In genomic region chr5:181187500-181188213, GRCh38 we compare ENCODE assay signal across 1 cellular context.
TF ChIP-seq lines count a peak whose summit lies in the region.

No MANE protein-coding gene starts in this region.

TF ChIP-seq in HepG2, 621 proteins besides CTCF, POLR2A, EP300 and RAD21 (continued from another document and continues in another):
- no peak for TF ChIP-seq CREB1 (IDR thresholded peaks at IDR 0.05)
- TF ChIP-seq CREB1 (CRISPR knock-in tag; IDR thresholded peaks at IDR 0.05), result peak; percentile 68; the same call in 1 of the 2 replicates
- TF ChIP-seq ZNF430 (CRISPR knock-in tag; IDR thresholded peaks at IDR 0.05), result peak; percentile 76; the same call in 1 of the 2 replicates
- TF ChIP-seq TP53 (CRISPR knock-in tag; conservative IDR thresholded peaks at IDR 0.05), result no peak; the same call in 1 of the 2 replicates
- TF ChIP-seq GZF1 (CRISPR knock-in tag; IDR thresholded peaks at IDR 0.05), result no peak
- no peak for TF ChIP-seq ZNF569 (CRISPR knock-in tag; IDR thresholded peaks at IDR 0.05; ENCODE audit: borderline replicate concordance)
- TF ChIP-seq HNF4G (IDR thresholded peaks at IDR 0.05; ENCODE audit: borderline replicate concordance, low read depth, low read length), result no peak
- no peak for TF ChIP-seq HNF4G (CRISPR knock-in tag; IDR thresholded peaks at IDR 0.05; ENCODE audit: borderline replicate concordance, low read depth)
- 0 out of 2 replicates have a peak, but pooled peaks have one; percentile 16 for TF ChIP-seq ZNF224 (CRISPR knock-in tag; IDR thresholded peaks at IDR 0.05)
- TF ChIP-seq, protein P1, sequence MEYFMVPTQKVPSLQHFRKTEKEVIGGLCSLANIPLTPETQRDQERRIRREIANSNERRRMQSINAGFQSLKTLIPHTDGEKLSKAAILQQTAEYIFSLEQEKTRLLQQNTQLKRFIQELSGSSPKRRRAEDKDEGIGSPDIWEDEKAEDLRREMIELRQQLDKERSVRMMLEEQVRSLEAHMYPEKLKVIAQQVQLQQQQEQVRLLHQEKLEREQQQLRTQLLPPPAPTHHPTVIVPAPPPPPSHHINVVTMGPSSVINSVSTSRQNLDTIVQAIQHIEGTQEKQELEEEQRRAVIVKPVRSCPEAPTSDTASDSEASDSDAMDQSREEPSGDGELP (IDR thresholded peaks at IDR 0.05; ENCODE audit: borderline replicate concordance, low read depth), result no peak; the same call in 1 of the 2 replicates
- TF ChIP-seq DR1 (CRISPR knock-in tag; IDR thresholded peaks at IDR 0.05), result no peak
- no peak for TF ChIP-seq MAFG (CRISPR knock-in tag; IDR thresholded peaks at IDR 0.05)
- TF ChIP-seq NFATC3 (CRISPR knock-in tag; IDR thresholded peaks at IDR 0.05), result no peak
- TF ChIP-seq RBM39 (IDR thresholded peaks at IDR 0.05; ENCODE audit: low read depth, low read length, poor library complexity, severe bottlenecking), result no peak
- TF ChIP-seq ZNF296 (CRISPR knock-in tag; conservative IDR thresholded peaks at IDR 0.05), result no peak
- TF ChIP-seq RBAK (CRISPR knock-in tag; IDR thresholded peaks at IDR 0.05), result no peak
- no peak for TF ChIP-seq SP1 (IDR thresholded peaks at IDR 0.05)
- no peak for TF ChIP-seq SP1 (CRISPR knock-in tag; IDR thresholded peaks at IDR 0.05)
- TF ChIP-seq MED8 (CRISPR knock-in tag; IDR thresholded peaks at IDR 0.05; ENCODE audit: insufficient replicate concordance), result peak; percentile 24
- no peak for TF ChIP-seq ZNF674 (CRISPR knock-in tag; IDR thresholded peaks at IDR 0.05; ENCODE audit: low read depth)
- TF ChIP-seq SMARCE1 (IDR thresholded peaks at IDR 0.05; ENCODE audit: borderline replicate concordance), result no peak
- TF ChIP-seq THYN1 (CRISPR knock-in tag; IDR thresholded peaks at IDR 0.05; ENCODE audit: borderline replicate concordance, low read depth), result no peak
- TF ChIP-seq, protein P2, sequence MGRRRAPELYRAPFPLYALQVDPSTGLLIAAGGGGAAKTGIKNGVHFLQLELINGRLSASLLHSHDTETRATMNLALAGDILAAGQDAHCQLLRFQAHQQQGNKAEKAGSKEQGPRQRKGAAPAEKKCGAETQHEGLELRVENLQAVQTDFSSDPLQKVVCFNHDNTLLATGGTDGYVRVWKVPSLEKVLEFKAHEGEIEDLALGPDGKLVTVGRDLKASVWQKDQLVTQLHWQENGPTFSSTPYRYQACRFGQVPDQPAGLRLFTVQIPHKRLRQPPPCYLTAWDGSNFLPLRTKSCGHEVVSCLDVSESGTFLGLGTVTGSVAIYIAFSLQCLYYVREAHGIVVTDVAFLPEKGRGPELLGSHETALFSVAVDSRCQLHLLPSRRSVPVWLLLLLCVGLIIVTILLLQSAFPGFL (CRISPR knock-in tag; IDR thresholded peaks at IDR 0.05), result no peak
- TF ChIP-seq, protein P3, sequence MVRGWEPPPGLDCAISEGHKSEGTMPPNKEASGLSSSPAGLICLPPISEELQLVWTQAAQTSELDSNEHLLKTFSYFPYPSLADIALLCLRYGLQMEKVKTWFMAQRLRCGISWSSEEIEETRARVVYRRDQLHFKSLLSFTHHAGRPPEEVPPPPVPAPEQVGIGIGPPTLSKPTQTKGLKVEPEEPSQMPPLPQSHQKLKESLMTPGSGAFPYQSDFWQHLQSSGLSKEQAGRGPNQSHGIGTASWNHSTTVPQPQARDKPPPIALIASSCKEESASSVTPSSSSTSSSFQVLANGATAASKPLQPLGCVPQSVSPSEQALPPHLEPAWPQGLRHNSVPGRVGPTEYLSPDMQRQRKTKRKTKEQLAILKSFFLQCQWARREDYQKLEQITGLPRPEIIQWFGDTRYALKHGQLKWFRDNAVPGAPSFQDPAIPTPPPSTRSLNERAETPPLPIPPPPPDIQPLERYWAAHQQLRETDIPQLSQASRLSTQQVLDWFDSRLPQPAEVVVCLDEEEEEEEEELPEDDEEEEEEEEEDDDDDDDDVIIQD (CRISPR knock-in tag; IDR thresholded peaks at IDR 0.05; ENCODE audit: low read depth), result no peak; the same call in 1 of the 2 replicates
- no peak for TF ChIP-seq MZF1 (CRISPR knock-in tag; IDR thresholded peaks at IDR 0.05; ENCODE audit: borderline replicate concordance)
- TF ChIP-seq EED (CRISPR knock-in tag; IDR thresholded peaks at IDR 0.05), result no peak
- no peak for TF ChIP-seq ZNF383 (CRISPR knock-in tag; IDR thresholded peaks at IDR 0.05; ENCODE audit: borderline replicate concordance)
- TF ChIP-seq, protein P4, sequence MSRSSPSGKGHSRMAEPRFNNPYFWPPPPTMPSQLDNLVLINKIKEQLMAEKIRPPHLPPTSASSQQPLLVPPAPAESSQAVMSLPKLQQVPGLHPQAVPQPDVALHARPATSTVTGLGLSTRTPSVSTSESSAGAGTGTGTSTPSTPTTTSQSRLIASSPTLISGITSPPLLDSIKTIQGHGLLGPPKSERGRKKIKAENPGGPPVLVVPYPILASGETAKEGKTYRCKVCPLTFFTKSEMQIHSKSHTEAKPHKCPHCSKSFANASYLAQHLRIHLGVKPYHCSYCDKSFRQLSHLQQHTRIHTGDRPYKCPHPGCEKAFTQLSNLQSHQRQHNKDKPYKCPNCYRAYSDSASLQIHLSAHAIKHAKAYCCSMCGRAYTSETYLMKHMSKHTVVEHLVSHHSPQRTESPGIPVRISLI (CRISPR knock-in tag; IDR thresholded peaks at IDR 0.05; ENCODE audit: borderline replicate concordance), result no peak
- no peak for TF ChIP-seq ZNF251 (CRISPR knock-in tag; IDR thresholded peaks at IDR 0.05)
- TF ChIP-seq IRX3 (CRISPR knock-in tag; IDR thresholded peaks at IDR 0.05; ENCODE audit: borderline replicate concordance, low read depth), result no peak
- TF ChIP-seq PAXIP1 (CRISPR knock-in tag; conservative IDR thresholded peaks at IDR 0.05), result no peak; the same call in 1 of the 2 replicates
- TF ChIP-seq SP2 (CRISPR knock-in tag; IDR thresholded peaks at IDR 0.05), result no peak
- no peak for TF ChIP-seq MNT (IDR thresholded peaks at IDR 0.05)
- no peak for TF ChIP-seq SETDB1 (CRISPR knock-in tag; IDR thresholded peaks at IDR 0.05; ENCODE audit: borderline replicate concordance)
- TF ChIP-seq MED1 (CRISPR knock-in tag; IDR thresholded peaks at IDR 0.05), result peak; percentile 62; the same call in 1 of the 2 replicates
- TF ChIP-seq ZNF770 (CRISPR knock-in tag; IDR thresholded peaks at IDR 0.05), result no peak
- no peak for TF ChIP-seq SKIL (CRISPR knock-in tag; IDR thresholded peaks at IDR 0.05; ENCODE audit: borderline replicate concordance)
- peak; percentile 23 for TF ChIP-seq ADNP (CRISPR knock-in tag; IDR thresholded peaks at IDR 0.05)
- TF ChIP-seq CBX2 (IDR thresholded peaks at IDR 0.05; ENCODE audit: low read depth, low read length), result no peak
- TF ChIP-seq CBX2 (CRISPR knock-in tag; IDR thresholded peaks at IDR 0.05; ENCODE audit: low read depth), result no peak
- no peak for TF ChIP-seq ZNF746 (CRISPR knock-in tag; IDR thresholded peaks at IDR 0.05)
- TF ChIP-seq NBN (conservative IDR thresholded peaks at IDR 0.05), result no peak
- TF ChIP-seq SATB2 (CRISPR knock-in tag; IDR thresholded peaks at IDR 0.05), result no peak
- TF ChIP-seq PITX1 (CRISPR knock-in tag; IDR thresholded peaks at IDR 0.05), result peak; percentile 92
- TF ChIP-seq ZNF749 (CRISPR knock-in tag; IDR thresholded peaks at IDR 0.05; ENCODE audit: borderline replicate concordance), result no peak
- peak; percentile 83 for TF ChIP-seq ZNF629 (CRISPR knock-in tag; conservative IDR thresholded peaks at IDR 0.05)
- TF ChIP-seq STAT5B (CRISPR knock-in tag; IDR thresholded peaks at IDR 0.05), result no peak
- TF ChIP-seq HDAC1 (CRISPR knock-in tag; IDR thresholded peaks at IDR 0.05), result 0 out of 2 replicates have a peak, but pooled peaks have one; percentile 10
- TF ChIP-seq, protein P5, sequence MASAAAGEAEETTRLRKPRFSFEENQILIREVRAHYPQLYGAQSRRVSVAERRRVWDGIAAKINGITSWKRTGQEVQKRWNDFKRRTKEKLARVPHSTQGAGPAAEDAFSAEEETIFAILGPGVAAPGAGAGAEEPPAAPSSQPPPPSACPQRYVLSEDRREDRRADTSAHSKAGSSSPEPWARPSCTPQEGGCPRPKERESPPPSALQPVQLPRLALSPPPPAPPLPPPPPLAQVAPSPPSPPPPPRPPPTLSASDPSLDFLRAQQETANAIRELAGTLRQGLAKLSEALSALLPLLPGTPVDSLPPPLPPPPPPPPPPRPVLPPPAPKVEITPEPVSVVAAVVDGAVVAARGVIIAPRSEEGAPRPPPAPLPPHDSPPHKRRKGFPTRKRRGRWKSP (CRISPR knock-in tag; IDR thresholded peaks at IDR 0.05), result peak; percentile 71; the same call in 1 of the 2 replicates
- 0 out of 2 replicates have a peak, but pooled peaks have one; percentile 20 for TF ChIP-seq DNMT3B (CRISPR knock-in tag; conservative IDR thresholded peaks at IDR 0.05)
- 0 out of 2 replicates have a peak, but pooled peaks have one; percentile 43 for TF ChIP-seq KLF12 (CRISPR knock-in tag; IDR thresholded peaks at IDR 0.05; ENCODE audit: borderline replicate concordance)
- TF ChIP-seq ETV5 (CRISPR knock-in tag; IDR thresholded peaks at IDR 0.05; ENCODE audit: borderline replicate concordance), result peak; percentile 39; the same call in 1 of the 2 replicates
- TF ChIP-seq ETV6 (CRISPR knock-in tag; conservative IDR thresholded peaks at IDR 0.05), result peak; percentile 67
- TF ChIP-seq, protein P6, sequence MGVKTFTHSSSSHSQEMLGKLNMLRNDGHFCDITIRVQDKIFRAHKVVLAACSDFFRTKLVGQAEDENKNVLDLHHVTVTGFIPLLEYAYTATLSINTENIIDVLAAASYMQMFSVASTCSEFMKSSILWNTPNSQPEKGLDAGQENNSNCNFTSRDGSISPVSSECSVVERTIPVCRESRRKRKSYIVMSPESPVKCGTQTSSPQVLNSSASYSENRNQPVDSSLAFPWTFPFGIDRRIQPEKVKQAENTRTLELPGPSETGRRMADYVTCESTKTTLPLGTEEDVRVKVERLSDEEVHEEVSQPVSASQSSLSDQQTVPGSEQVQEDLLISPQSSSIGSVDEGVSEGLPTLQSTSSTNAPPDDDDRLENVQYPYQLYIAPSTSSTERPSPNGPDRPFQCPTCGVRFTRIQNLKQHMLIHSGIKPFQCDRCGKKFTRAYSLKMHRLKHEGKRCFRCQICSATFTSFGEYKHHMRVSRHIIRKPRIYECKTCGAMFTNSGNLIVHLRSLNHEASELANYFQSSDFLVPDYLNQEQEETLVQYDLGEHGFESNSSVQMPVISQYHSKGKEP (CRISPR knock-in tag; IDR thresholded peaks at IDR 0.05), result 0 out of 2 replicates have a peak, but pooled peaks have one; percentile 45
- TF ChIP-seq ZNF556 (CRISPR knock-in tag; IDR thresholded peaks at IDR 0.05; ENCODE audit: borderline replicate concordance), result peak; percentile 89
